Comparison of ENCODE assay signal across 8 cellular contexts in genomic region chr1:33455537-33456301, GRCh38. TPM values are rescaled to one million over a fixed set of nuclear protein-coding genes. Genes with fewer than 3 reads are reported as not detected.
DNase-seq lines count a peak whose midpoint lies in the region; ATAC-seq and TF ChIP-seq lines count a peak whose summit lies in the region.

No MANE protein-coding gene starts in this region.

- TF ChIP-seq POLR2A in adrenal gland (IDR thresholded peaks at IDR 0.05): no peak

- H3K36me3 Mint-ChIP-seq in activated T-cell treated with anti-CD3 and anti-CD28 coated beads, Interleukin-2, amount 50 U/mL, for 72 hours (ENCODE audit: insufficient read depth in 2 of 2): no peaks in the 10 kb centered on the region
- no peaks in the 10 kb centered on the region for H3K36me3 Mint-ChIP-seq in activated T-cell treated with anti-CD3 and anti-CD28 coated beads, Interleukin-2, amount 50 U/mL, for 24 hours (ENCODE audit: low read depth)

- 26 to 35% (median 29%) methylated on average over 6 of the region's 6 CpGs for WGBS in adrenal gland, 4 donors

- H3K27ac Mint-ChIP-seq in activated T-cell treated with anti-CD3 and anti-CD28 coated beads, Interleukin-2, amount 50 U/mL, for 72 hours: no peak overlapping the region
- no peak overlapping the region for H3K27ac Mint-ChIP-seq in activated T-cell treated with anti-CD3 and anti-CD28 coated beads, Interleukin-2, amount 50 U/mL, for 24 hours

- H3K4me3 ChIP-seq in adrenal gland (no peak overlapping the region), left ventricle myocardium inferior (no peak overlapping the region)

- H3K36me3 ChIP-seq in adrenal gland (replicated peaks in 1 of 2): no peaks in the 10 kb centered on the region
- H3K36me3 ChIP-seq in left ventricle myocardium inferior: no peaks in the 10 kb centered on the region

- H3K27ac ChIP-seq in adrenal gland (peak overlapping the region in 4 of 5 donors; percentile 4 to 65 (median 44)), left ventricle myocardium inferior (replicated peaks) (peak overlapping the region; percentile 46)

- H3K9me3 ChIP-seq in adrenal gland (replicated peaks in 1 of 3) (no peaks in the 10 kb centered on the region), left ventricle myocardium inferior (replicated peaks) (no peaks in the 10 kb centered on the region)

- peaks cover 19% of the 10 kb centered on the region for H3K27me3 Mint-ChIP-seq in activated T-cell treated with anti-CD3 and anti-CD28 coated beads, Interleukin-2, amount 50 U/mL, for 72 hours (ENCODE audit: low read depth)
- peaks cover 3% of the 10 kb centered on the region for H3K27me3 Mint-ChIP-seq in activated T-cell treated with anti-CD3 and anti-CD28 coated beads, Interleukin-2, amount 50 U/mL, for 24 hours

- peak; percentile 86 to 89 for ATAC-seq in activated T-cell treated with anti-CD3 and anti-CD28 coated beads, Interleukin-2, amount 50 U/mL, for 72 hours (replicated peaks in 1 of 2)
- ATAC-seq in HG03460 (IDR thresholded peaks at IDR 0.05; ENCODE audit: unreplicated experiment): peak; percentile 66

- peak; percentile 38 to 41 for DNase-seq in activated T-cell treated with anti-CD3 and anti-CD28 coated beads, Interleukin-2, amount 50 U/mL, for 72 hours
- DNase-seq in activated T-cell treated with anti-CD3 and anti-CD28 coated beads, Interleukin-2, amount 50 U/mL, for 24 hours: no peak
- DNase-seq in NOMO-1 treated with DMSO at 0.1 percent for 48 hours (lab: John Stamatoyannopoulos, UW; ENCODE audit: unreplicated experiment) (peak; percentile 88), adrenal gland (peak; percentile 65 to 91 (median 68)), left ventricle myocardium inferior (no peak), putamen (ENCODE audit: low spot score) (peak; percentile 76), cortex of kidney (lab: John Stamatoyannopoulos, UW) (no peak)

- H3K4me1 ChIP-seq in adrenal gland (replicated peaks in 1 of 2) (peaks cover 13 to 38% of the 10 kb centered on the region in 2 donors), left ventricle myocardium inferior (peaks cover 31% of the 10 kb centered on the region)

- intact Hi-C loops in adrenal gland (cut with DNase I): no loop called here
- intact Hi-C loops in left ventricle myocardium inferior (cut with micrococcal nuclease): loop anchor here (10.0 kb wide), 1 partner anchor 81 kb away; no protein-coding TSS in a partner anchor

- TF ChIP-seq CTCF in adrenal gland (IDR thresholded peaks at IDR 0.05): peak; percentile 45 to 95 (median 72)
- peak; percentile 67 for TF ChIP-seq CTCF in left ventricle myocardium inferior (IDR thresholded peaks at IDR 0.05; ENCODE audit: borderline replicate concordance)

- no peaks in the 10 kb centered on the region for H3K9me3 Mint-ChIP-seq in activated T-cell treated with anti-CD3 and anti-CD28 coated beads, Interleukin-2, amount 50 U/mL, for 72 hours
- H3K9me3 Mint-ChIP-seq in activated T-cell treated with anti-CD3 and anti-CD28 coated beads, Interleukin-2, amount 50 U/mL, for 24 hours: no peaks in the 10 kb centered on the region

- H3K27me3 ChIP-seq in adrenal gland (no peaks in the 10 kb centered on the region), left ventricle myocardium inferior (ENCODE audit: low read depth) (no peaks in the 10 kb centered on the region)

- no peaks in the 10 kb centered on the region for H3K4me1 Mint-ChIP-seq in activated T-cell treated with anti-CD3 and anti-CD28 coated beads, Interleukin-2, amount 50 U/mL, for 72 hours (ENCODE audit: low read depth)
- H3K4me1 Mint-ChIP-seq in activated T-cell treated with anti-CD3 and anti-CD28 coated beads, Interleukin-2, amount 50 U/mL, for 24 hours (ENCODE audit: low read depth): peaks cover 3% of the 10 kb centered on the region

- no peak overlapping the region for H3K4me3 Mint-ChIP-seq in activated T-cell treated with anti-CD3 and anti-CD28 coated beads, Interleukin-2, amount 50 U/mL, for 72 hours
- H3K4me3 Mint-ChIP-seq in activated T-cell treated with anti-CD3 and anti-CD28 coated beads, Interleukin-2, amount 50 U/mL, for 24 hours: no peak overlapping the region

RNA-seq across cellular contexts. Expression of gene ZSCAN20, which starts 16.7 kb away (rescaled TPM):
- total RNA-seq in activated T-cell treated with anti-CD3 and anti-CD28 coated beads, Interleukin-2, amount 50 U/mL, for 72 hours: 1 to 10 TPM; 3.1 to 3.3 TPM
- total RNA-seq in adrenal gland (10 to 100 TPM in 1 of 8 donors, 1 to 10 TPM in 7; 3.6 to 12.7 (median 4.9) TPM), left ventricle myocardium inferior (5.7 TPM)
- 1 to 10 TPM in 2 of 3 donors, under 1 TPM in 1; 0.84 to 1.8 (median 1.6) TPM for polyA plus RNA-seq in adrenal gland

RNA-seq across cellular contexts. Expression of gene PHC2, which starts 24.8 kb away (rescaled TPM):
- total RNA-seq in activated T-cell treated with anti-CD3 and anti-CD28 coated beads, Interleukin-2, amount 50 U/mL, for 72 hours: 10 to 100 TPM; 29.4 to 31.5 TPM
- total RNA-seq in adrenal gland (100 to 1,000 TPM; 100 to 164 (median 131) TPM), left ventricle myocardium inferior (105 TPM)
- polyA plus RNA-seq in adrenal gland: 100 to 1,000 TPM in 1 of 3 donors, 10 to 100 TPM in 2; 61.5 to 104 (median 84.2) TPM

Comparison
In these comparisons a context has a peak if more than half of its experiments do, and no peak if none do; other contexts are left out.
1. DNase-seq: peak in activated T-cell treated with anti-CD3 and anti-CD28 coated beads, Interleukin-2, amount 50 U/mL, for 72 hours (2 of 2), NOMO-1 treated with DMSO at 0.1 percent for 48 hours (single experiment), adrenal gland (7 of 7) and putamen (single experiment); none in activated T-cell treated with anti-CD3 and anti-CD28 coated beads, Interleukin-2, amount 50 U/mL, for 24 hours (single experiment), left ventricle myocardium inferior (single experiment) and cortex of kidney (single experiment).